Comparison of ENCODE assay signal across 8 cellular contexts in the genomic region with DNA sequence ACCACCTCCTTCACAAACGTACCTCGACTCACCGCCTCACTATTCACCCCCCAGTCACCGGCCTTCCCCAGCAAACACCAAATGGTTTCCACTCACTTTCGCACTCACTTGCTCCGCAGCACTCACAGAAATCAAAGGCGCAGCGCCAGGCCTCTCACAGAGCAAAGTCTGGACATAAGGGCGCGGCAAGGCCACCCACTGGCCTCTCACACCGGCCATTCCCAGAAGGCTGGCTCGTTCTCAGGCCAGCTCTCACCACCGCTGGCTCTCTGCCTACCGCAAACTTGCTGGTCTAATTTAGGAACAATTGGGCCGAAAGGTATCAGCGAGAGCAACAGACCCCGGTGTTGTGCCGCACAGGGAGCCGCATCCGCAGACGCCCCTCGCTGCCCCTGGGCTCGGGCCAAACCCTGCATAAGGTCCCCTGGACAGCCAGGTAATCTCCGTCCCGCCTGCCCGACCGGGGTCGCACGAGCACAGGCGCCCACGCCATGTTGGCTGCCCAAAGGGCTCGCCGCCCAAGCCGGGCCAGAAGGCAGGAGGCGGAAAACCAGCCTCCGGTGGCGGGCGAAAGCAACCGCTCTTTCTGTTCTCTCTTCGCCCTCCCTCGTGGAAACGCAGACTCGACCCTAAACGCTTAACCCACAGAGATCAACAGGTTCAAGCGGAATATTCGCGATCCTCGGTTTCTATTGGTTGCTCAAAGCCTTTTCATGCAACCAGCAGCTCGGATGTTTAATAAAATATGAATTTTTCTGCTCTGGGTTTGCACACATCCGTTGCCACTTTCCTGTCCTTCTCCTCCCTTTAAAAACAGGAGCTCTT. TPM values are rescaled to one million over a fixed set of nuclear protein-coding genes. Genes with fewer than 3 reads are reported as not detected.
DNase-seq lines count a peak whose midpoint lies in the region; ATAC-seq and TF ChIP-seq lines count a peak whose summit lies in the region.

No MANE protein-coding gene starts in this region.

- H3K4me1 ChIP-seq in HUES6 (ENCODE audit: control insufficient read depth, insufficient read depth, low read length): peaks cover 23% of the 10 kb centered on the region
- H3K4me1 ChIP-seq in fibroblast of lung (ENCODE audit: control insufficient read depth, extremely low read depth, insufficient read depth, low read length): peaks cover 3% of the 10 kb centered on the region
- peaks cover 5 to 9% of the 10 kb centered on the region in 2 experiments for H3K4me1 ChIP-seq in trophoblast cell (ENCODE audit: control insufficient read depth in 1 of 2, insufficient read depth in 2 of 2, low read length in 2 of 2)

- no peak overlapping the region for H3K18ac ChIP-seq in trophoblast cell (ENCODE audit: low read length)

- H3K27ac ChIP-seq in HUES6 (ENCODE audit: low read depth, low read length): no peak overlapping the region
- H3K27ac ChIP-seq in fibroblast of lung (ENCODE audit: insufficient read depth, low read length): no peak overlapping the region
- no peak overlapping the region for H3K27ac ChIP-seq in trophoblast cell (ENCODE audit: low read depth, low read length)

- H3K4me2 ChIP-seq in fibroblast of lung (ENCODE audit: extremely low read depth, insufficient read depth, low read length): peak overlapping the region; percentile 72
- H3K4me2 ChIP-seq in trophoblast cell (ENCODE audit: low read length): peak overlapping the region; percentile 55

- DNase-seq in GM03348 (ENCODE audit: low spot score): peak; percentile 41
- no peak for DNase-seq in fibroblast of lung (ENCODE audit: low read depth in 2 of 2)
- no peak for DNase-seq in trophoblast cell
- DNase-seq in Kasumi-1 (lab: John Stamatoyannopoulos, UW): no peak
- no peak for DNase-seq in putamen (ENCODE audit: low spot score)

- no peak overlapping the region for H4K8ac ChIP-seq in trophoblast cell (ENCODE audit: low read depth, low read length)

- peak overlapping the region; percentile 31 for H3K9ac ChIP-seq in HUES6 (ENCODE audit: low read length)
- no peak overlapping the region for H3K9ac ChIP-seq in fibroblast of lung (ENCODE audit: insufficient read depth, low read length)
- no peak overlapping the region for H3K9ac ChIP-seq in trophoblast cell (ENCODE audit: low read length)

- no CpG with 5 or more reads among the region's 50 CpGs for WGBS in trophoblast cell (ENCODE audit: extremely low coverage, insufficient coverage, insufficient read length)

- H3K79me1 ChIP-seq in trophoblast cell (ENCODE audit: low read length): no peaks in the 10 kb centered on the region

- no peak for ATAC-seq in GM21515 (IDR thresholded peaks at IDR 0.05; ENCODE audit: unreplicated experiment)
- ATAC-seq in activated CD4-positive, CD25-positive, alpha-beta regulatory T cell treated with anti-CD3 and anti-CD28 coated beads, Interleukin-2, amount 50 U/mL, for 24 hours: no peak

- H3K4me3 ChIP-seq in HUES6 (ENCODE audit: low read depth, low read length) (peak overlapping the region; percentile 61), fibroblast of lung (replicated peaks in 1 of 4; ENCODE audit: control extremely low read depth in 1 of 4, insufficient read depth in 1 of 4, low read depth in 3 of 4, low read length in 4 of 4) (peak overlapping the region in 3 of 4 experiments; percentile 16 to 45 (median 42)), trophoblast cell (ENCODE audit: low read depth, low read length) (peak overlapping the region; percentile 40)

- no peak overlapping the region for H2BK12ac ChIP-seq in trophoblast cell (ENCODE audit: low read length)

- H3K79me2 ChIP-seq in fibroblast of lung (ENCODE audit: control insufficient read depth, insufficient read depth, low read length) (no peaks in the 10 kb centered on the region), trophoblast cell (ENCODE audit: control insufficient read depth, insufficient read depth, low read length, poor library complexity) (no peaks in the 10 kb centered on the region)

- peaks cover 100% of the 10 kb centered on the region for H3K27me3 ChIP-seq in HUES6 (ENCODE audit: control insufficient read depth, insufficient read depth, low read length)
- peaks cover 61% of the 10 kb centered on the region for H3K27me3 ChIP-seq in fibroblast of lung (ENCODE audit: control insufficient read depth, insufficient read depth, low read length)
- H3K27me3 ChIP-seq in trophoblast cell (ENCODE audit: insufficient read depth, low read length): peaks cover 64% of the 10 kb centered on the region

- no peak overlapping the region for H3K14ac ChIP-seq in trophoblast cell (ENCODE audit: low read length)

- TF ChIP-seq CTCF in fibroblast of lung (conservative IDR thresholded peaks at IDR 0.05 in 1 of 2, IDR thresholded peaks at IDR 0.05 in 1 of 2; ENCODE audit: low read depth in 1 of 2, low read length in 2 of 2): no peak

- no peaks in the 10 kb centered on the region for H4K20me1 ChIP-seq in fibroblast of lung (ENCODE audit: control insufficient read depth, extremely low read depth, insufficient read depth, low read length)

- no peak overlapping the region for H2BK5ac ChIP-seq in trophoblast cell (ENCODE audit: low read depth, low read length, poor library complexity)

- H4K12ac ChIP-seq in trophoblast cell (ENCODE audit: low read depth, low read length): no peak overlapping the region

- no peaks in the 10 kb centered on the region for H3K9me3 ChIP-seq in HUES6 (ENCODE audit: control insufficient read depth, insufficient read depth, low read depth, low read length)
- H3K9me3 ChIP-seq in fibroblast of lung (ENCODE audit: control insufficient read depth, insufficient read depth, low read depth, low read length): no peaks in the 10 kb centered on the region
- peaks cover 5% of the 10 kb centered on the region for H3K9me3 ChIP-seq in trophoblast cell (ENCODE audit: insufficient read depth, low read depth, low read length)

- no peak overlapping the region for H2BK120ac ChIP-seq in trophoblast cell (ENCODE audit: insufficient read depth, low read length, poor library complexity)

- H3K23ac ChIP-seq in trophoblast cell (ENCODE audit: low read length): no peak overlapping the region

- H2AFZ ChIP-seq in fibroblast of lung (ENCODE audit: low read length): no peak overlapping the region
- peak overlapping the region; percentile 67 for H2AFZ ChIP-seq in trophoblast cell (ENCODE audit: insufficient read depth, low read length, poor library complexity)

- H4K91ac ChIP-seq in trophoblast cell (ENCODE audit: low read depth, low read length): no peak overlapping the region

- no peaks in the 10 kb centered on the region for H3K36me3 ChIP-seq in HUES6 (ENCODE audit: control insufficient read depth, insufficient read depth, low read length)
- H3K36me3 ChIP-seq in fibroblast of lung (ENCODE audit: control insufficient read depth, insufficient read depth, low read length): no peaks in the 10 kb centered on the region
- no peaks in the 10 kb centered on the region for H3K36me3 ChIP-seq in trophoblast cell (ENCODE audit: control insufficient read depth in 1 of 2, insufficient read depth in 2 of 2, low read length in 2 of 2)

- H3K4ac ChIP-seq in trophoblast cell (ENCODE audit: low read depth, low read length): no peak overlapping the region

- H2AK5ac ChIP-seq in trophoblast cell (ENCODE audit: low read length): no peak overlapping the region

RNA-seq across cellular contexts. Expression of a gene that starts 2.9 kb away (rescaled TPM):
- total RNA-seq in fibroblast of lung: 1.3 and 1.8 TPM in 2 replicates
- polyA plus RNA-seq in fibroblast of lung: 1.4 and 2.4 TPM in 2 replicates
- 1.2 and 2.6 TPM in 2 replicates for polyA plus RNA-seq in fibroblast of lung (2012)
- polyA minus RNA-seq in fibroblast of lung (ENCODE audit: low replicate concordance): 0.15 TPM in 1 of 2 replicates, not detected in the other
- 0.03 and 0.04 TPM in 2 replicates for polyA plus RNA-seq in trophoblast cell (2013)

RNA-seq across cellular contexts. Expression of a gene that starts 6.5 kb away (rescaled TPM):
- 38.5 and 43.1 TPM in 2 replicates for total RNA-seq in fibroblast of lung
- 12.6 and 18.0 TPM in 2 replicates for polyA plus RNA-seq in fibroblast of lung
- polyA plus RNA-seq in fibroblast of lung (2012): 16.2 and 24.3 TPM in 2 replicates
- polyA minus RNA-seq in fibroblast of lung (ENCODE audit: low replicate concordance): 0.15 TPM in 1 of 2 replicates, not detected in the other
- 18.9 and 21.6 TPM in 2 replicates for polyA plus RNA-seq in trophoblast cell (2013)
